ENCODE assay signal across 9 cellular contexts in the genomic region with DNA sequence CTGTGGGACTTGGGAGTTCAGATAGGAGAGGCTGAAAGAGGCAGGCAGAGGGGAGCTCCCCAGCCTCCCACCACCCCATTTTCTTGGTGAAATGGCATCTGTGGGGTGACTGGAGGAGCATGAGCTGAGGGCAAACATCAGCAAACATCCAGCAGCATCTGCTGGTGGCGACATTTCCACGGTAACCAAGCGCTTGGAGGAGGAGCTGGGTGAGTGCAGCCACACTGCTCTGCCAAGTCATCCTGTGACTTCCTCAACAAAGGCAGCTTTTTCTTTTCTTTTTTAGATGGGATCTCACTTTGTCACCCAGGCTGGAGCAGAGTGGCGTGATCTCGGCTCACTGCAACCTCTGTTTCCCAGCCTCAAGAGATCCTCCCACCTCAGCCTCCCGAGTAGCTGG. TPM values are rescaled to one million over a fixed set of nuclear protein-coding genes. Genes with fewer than 3 reads are reported as not detected.
DNase-seq lines count a peak whose midpoint lies in the region; ATAC-seq and TF ChIP-seq lines count a peak whose summit lies in the region.
"Had no signal": no experiment of that assay in that cellular context is flagged by ENCODE, and none has a peak within 500 bp of the region (broad histone marks: within the 10 kb centered on the region; RNA-seq: fewer than 3 reads in every experiment).

No MANE protein-coding gene starts in this region.

- H3K27me3 Mint-ChIP-seq in CD4-positive, CD25-positive, alpha-beta regulatory T cell: no peaks in the 10 kb centered on the region
- no peaks in the 10 kb centered on the region; the same call in 1 of the 2 replicates for H3K27me3 Mint-ChIP-seq in HFFc6 (ENCODE audit: insufficient read depth)
- H3K27me3 Mint-ChIP-seq in activated T-cell treated with anti-CD3 and anti-CD28 coated beads, Interleukin-2, amount 50 U/mL, for 72 hours (ENCODE audit: low read depth): no peaks in the 10 kb centered on the region

- H3K27ac ChIP-seq in CD4-positive, CD25-positive, alpha-beta regulatory T cell (ENCODE audit: insufficient read depth, low read length, poor library complexity, severe bottlenecking): no peak overlapping the region
- no peak overlapping the region for H3K27ac ChIP-seq in right lobe of liver

- H3K36me3 ChIP-seq in CD4-positive, CD25-positive, alpha-beta regulatory T cell (ENCODE audit: control insufficient read depth, insufficient read depth, low read length): peaks cover 23% of the 10 kb centered on the region
- H3K36me3 ChIP-seq in right lobe of liver: peaks cover 0 to 5% (median 0%) of the 10 kb centered on the region in 4 donors

- ATAC-seq in CD4-positive, CD25-positive, alpha-beta regulatory T cell (ENCODE audit: low read depth in 2 of 2): no peak
- peak; percentile 75 to 77 for ATAC-seq in activated T-cell treated with anti-CD3 and anti-CD28 coated beads, Interleukin-2, amount 50 U/mL, for 72 hours (replicated peaks in 1 of 2)
- ATAC-seq in right lobe of liver: peak in 3 of 4 donors; percentile 16 to 47 (median 31)
- no peak for ATAC-seq in HG03565 (IDR thresholded peaks at IDR 0.05; ENCODE audit: unreplicated experiment)
- no peak for ATAC-seq in GM18498 (IDR thresholded peaks at IDR 0.05; ENCODE audit: unreplicated experiment)
- no peak for ATAC-seq in GM21515 (IDR thresholded peaks at IDR 0.05; ENCODE audit: unreplicated experiment)

- DNase-seq in CD4-positive, CD25-positive, alpha-beta regulatory T cell: peak in 1 of 3 donors; percentile 10
- DNase-seq in HFFc6: peak; percentile 16
- DNase-seq in activated T-cell treated with anti-CD3 and anti-CD28 coated beads, Interleukin-2, amount 50 U/mL, for 72 hours: peak; percentile 42 to 55
- no peak for DNase-seq in right lobe of liver
- DNase-seq in HCEC 1CT: no peak
- DNase-seq: NCI-H1694 treated with DMSO at 0.1 percent for 48 hours had no signal

- peaks cover 22% of the 10 kb centered on the region for H3K36me3 Mint-ChIP-seq in CD4-positive, CD25-positive, alpha-beta regulatory T cell
- peaks cover 28% of the 10 kb centered on the region for H3K36me3 Mint-ChIP-seq in HFFc6 (ENCODE audit: low read depth)
- peaks cover 8 to 13% of the 10 kb centered on the region in 2 donors for H3K36me3 Mint-ChIP-seq in activated T-cell treated with anti-CD3 and anti-CD28 coated beads, Interleukin-2, amount 50 U/mL, for 72 hours (ENCODE audit: insufficient read depth in 2 of 2)

- TF ChIP-seq POLR2A in right lobe of liver (IDR thresholded peaks at IDR 0.05): no peak

- H3K4me1 Mint-ChIP-seq in CD4-positive, CD25-positive, alpha-beta regulatory T cell: peaks cover 16 to 88% (median 62%) of the 10 kb centered on the region in 4 donors
- peaks cover 45% of the 10 kb centered on the region for H3K4me1 Mint-ChIP-seq in HFFc6 (ENCODE audit: low read depth)
- peaks cover 84% of the 10 kb centered on the region for H3K4me1 Mint-ChIP-seq in activated T-cell treated with anti-CD3 and anti-CD28 coated beads, Interleukin-2, amount 50 U/mL, for 72 hours (ENCODE audit: low read depth)

- H3K4me3 ChIP-seq in CD4-positive, CD25-positive, alpha-beta regulatory T cell (ENCODE audit: low read depth, low read length): no peak overlapping the region
- H3K4me3 ChIP-seq in right lobe of liver: no peak overlapping the region

- no peaks in the 10 kb centered on the region for H3K27me3 ChIP-seq in CD4-positive, CD25-positive, alpha-beta regulatory T cell (ENCODE audit: control insufficient read depth, insufficient read depth, low read length)
- H3K27me3 ChIP-seq in right lobe of liver: no peaks in the 10 kb centered on the region

- H3K4me1 ChIP-seq in CD4-positive, CD25-positive, alpha-beta regulatory T cell (ENCODE audit: control insufficient read depth, insufficient read depth, low read length, poor library complexity, severe bottlenecking): peaks cover 41% of the 10 kb centered on the region
- peaks cover 0 to 17% (median 8%) of the 10 kb centered on the region in 4 donors for H3K4me1 ChIP-seq in right lobe of liver

- TF ChIP-seq CTCF in HFFc6 (IDR thresholded peaks at IDR 0.05) (no peak), right lobe of liver (IDR thresholded peaks at IDR 0.05) (no peak)

- peak overlapping the region in 2 of 3 donors; percentile 62 to 88 for H3K27ac Mint-ChIP-seq in CD4-positive, CD25-positive, alpha-beta regulatory T cell
- H3K27ac Mint-ChIP-seq in HFFc6: no peak overlapping the region; the same call in 1 of the 2 replicates
- peak overlapping the region; percentile 72 for H3K27ac Mint-ChIP-seq in activated T-cell treated with anti-CD3 and anti-CD28 coated beads, Interleukin-2, amount 50 U/mL, for 72 hours

- H3K9me3 ChIP-seq in CD4-positive, CD25-positive, alpha-beta regulatory T cell (ENCODE audit: control insufficient read depth in 2 of 2, low read length in 2 of 2): no peaks in the 10 kb centered on the region
- H3K9me3 ChIP-seq in right lobe of liver: no peaks in the 10 kb centered on the region

- H3K4me3 Mint-ChIP-seq in CD4-positive, CD25-positive, alpha-beta regulatory T cell: peak overlapping the region in 1 of 4 donors; percentile 46
- H3K4me3 Mint-ChIP-seq in HFFc6: no peak overlapping the region
- H3K4me3 Mint-ChIP-seq in activated T-cell treated with anti-CD3 and anti-CD28 coated beads, Interleukin-2, amount 50 U/mL, for 72 hours: peak overlapping the region; percentile 43 to 76

- intact Hi-C loops in right lobe of liver (cut with DNase I): loop anchor here in 1 of 2 donors (10.0 kb wide), 1 partner anchor 52 kb away; the partner anchor contains the start of gene RBFA

- 95% methylated on average over 3 of the region's 6 CpGs for WGBS in right lobe of liver (ENCODE audit: insufficient coverage, low coverage, low lambda C conversion rate, missing lambda C conversion rate)

- H3K9me3 Mint-ChIP-seq in CD4-positive, CD25-positive, alpha-beta regulatory T cell: no peaks in the 10 kb centered on the region
- no peaks in the 10 kb centered on the region for H3K9me3 Mint-ChIP-seq in HFFc6
- no peaks in the 10 kb centered on the region for H3K9me3 Mint-ChIP-seq in activated T-cell treated with anti-CD3 and anti-CD28 coated beads, Interleukin-2, amount 50 U/mL, for 72 hours

RNA-seq across cellular contexts. Expression of gene TXNL4A, which starts 5.6 kb away (rescaled TPM):
- total RNA-seq in CD4-positive, CD25-positive, alpha-beta regulatory T cell: 70.5 TPM
- 100 to 1,000 TPM; 211 to 216 (median 214) TPM for polyA plus RNA-seq in CD4-positive, CD25-positive, alpha-beta regulatory T cell
- total RNA-seq in HFFc6 (2021; fragmentation: NEBNext Ultra II Directional; extraction: Animal tissue kit (Norgen Biotek cat#: 25700)): 100 to 1,000 TPM; 168 to 187 (median 174) TPM
- total RNA-seq in activated T-cell treated with anti-CD3 and anti-CD28 coated beads, Interleukin-2, amount 50 U/mL, for 72 hours: 100 to 1,000 TPM in 1 of 2 donors, 10 to 100 TPM in 1; 92.9 to 105 TPM
- 10 to 100 TPM; 18.5 to 53.9 (median 37.8) TPM for total RNA-seq in right lobe of liver

RNA-seq across cellular contexts. Expression of gene HSBP1L1, which starts 18.3 kb away (rescaled TPM):
- 10.5 TPM for total RNA-seq in CD4-positive, CD25-positive, alpha-beta regulatory T cell
- 10 to 100 TPM in 2 of 4 donors, 1 to 10 TPM in 2; 5.2 to 27.6 (median 13.5) TPM for polyA plus RNA-seq in CD4-positive, CD25-positive, alpha-beta regulatory T cell
- 10 to 100 TPM; 20.7 to 25.6 (median 21.6) TPM for total RNA-seq in HFFc6 (2021; fragmentation: NEBNext Ultra II Directional; extraction: Animal tissue kit (Norgen Biotek cat#: 25700))
- 10 to 100 TPM; 11.2 to 11.8 TPM for total RNA-seq in activated T-cell treated with anti-CD3 and anti-CD28 coated beads, Interleukin-2, amount 50 U/mL, for 72 hours
- total RNA-seq in right lobe of liver: 10 to 100 TPM; 16.8 to 35.1 (median 23.7) TPM

RNA-seq across cellular contexts. Expression of gene SLC66A2, which starts 31.3 kb away (rescaled TPM):
- total RNA-seq in CD4-positive, CD25-positive, alpha-beta regulatory T cell: 49.6 TPM
- polyA plus RNA-seq in CD4-positive, CD25-positive, alpha-beta regulatory T cell: 10 to 100 TPM; 11.7 to 18.3 (median 14.2) TPM
- total RNA-seq in HFFc6 (2021; fragmentation: NEBNext Ultra II Directional; extraction: Animal tissue kit (Norgen Biotek cat#: 25700)): 10 to 100 TPM; 26.6 to 41.2 (median 29.9) TPM
- total RNA-seq in activated T-cell treated with anti-CD3 and anti-CD28 coated beads, Interleukin-2, amount 50 U/mL, for 72 hours: 10 to 100 TPM; 35.1 to 40.1 TPM
- 100 to 1,000 TPM in 3 of 6 experiments, 10 to 100 TPM in 3; 61.6 to 140 (median 95.8) TPM for total RNA-seq in right lobe of liver

RNA-seq across cellular contexts. Expression of gene RBFA, which starts 51.5 kb away (rescaled TPM):
- 13.6 TPM for total RNA-seq in CD4-positive, CD25-positive, alpha-beta regulatory T cell
- polyA plus RNA-seq in CD4-positive, CD25-positive, alpha-beta regulatory T cell: 10 to 100 TPM in 2 of 4 donors, 1 to 10 TPM in 2; 7.5 to 10.4 (median 9.3) TPM
- 10 to 100 TPM; 24.8 to 28.4 (median 27.2) TPM for total RNA-seq in HFFc6 (2021; fragmentation: NEBNext Ultra II Directional; extraction: Animal tissue kit (Norgen Biotek cat#: 25700))
- total RNA-seq in activated T-cell treated with anti-CD3 and anti-CD28 coated beads, Interleukin-2, amount 50 U/mL, for 72 hours: 10 to 100 TPM; 13.9 to 17.7 TPM
- total RNA-seq in right lobe of liver: 10 to 100 TPM; 12.3 to 36.6 (median 18.8) TPM

Comparison
In these comparisons a context has a peak if more than half of its experiments do, and no peak if none do; other contexts are left out.
1. ATAC-seq: peak in activated T-cell treated with anti-CD3 and anti-CD28 coated beads, Interleukin-2, amount 50 U/mL, for 72 hours (2 of 2) and right lobe of liver (3 of 4); none in CD4-positive, CD25-positive, alpha-beta regulatory T cell (0 of 2), HG03565 (single experiment), GM18498 (single experiment) and GM21515 (single experiment).
2. DNase-seq: peak in HFFc6 (single experiment) and activated T-cell treated with anti-CD3 and anti-CD28 coated beads, Interleukin-2, amount 50 U/mL, for 72 hours (2 of 2); none in right lobe of liver (0 of 3) and HCEC 1CT (single experiment).